ENCODE assay signal across 29 cellular contexts in genomic region chr11:45662096-45662664, GRCh38. TPM values are rescaled to one million over a fixed set of nuclear protein-coding genes. Genes with fewer than 3 reads are reported as not detected.
DNase-seq lines count a peak whose midpoint lies in the region; ATAC-seq and TF ChIP-seq lines count a peak whose summit lies in the region.
"Had no signal": no experiment of that assay in that cellular context is flagged by ENCODE, and none has a peak within 500 bp of the region (broad histone marks: within the 10 kb centered on the region; RNA-seq: fewer than 3 reads in every experiment).

No MANE protein-coding gene starts in this region.

- DNase-seq in DMS 273 (lab: John Stamatoyannopoulos, UW; ENCODE audit: unreplicated experiment) = peak; percentile 50
- DNase-seq in DMS 273 treated with DMSO at 0.1 percent for 48 hours (lab: John Stamatoyannopoulos, UW) = no peak
- DNase-seq in HCT116 (ENCODE audit: low read depth, low spot score) = no peak
- peak in 1 of 10 donors; percentile 27 for DNase-seq in dorsolateral prefrontal cortex
- peak; percentile 38 for DNase-seq in posterior vena cava (ENCODE audit: low spot score)
- DNase-seq in GM10248 (ENCODE audit: extremely low spot score) = no peak
- no peak for DNase-seq in activated CD4-positive, alpha-beta T cell treated with anti-CD3 and anti-CD28 coated beads, Interleukin-2, amount 10 ng/mL, durations not matched to agents 24 days and 14 days
- DNase-seq in NCI-H187 treated with DMSO at 0.1 percent for 48 hours (lab: John Stamatoyannopoulos, UW) = no peak
- DNase-seq: activated CD8-positive, alpha-beta memory T cell treated with anti-CD3 and anti-CD28 coated beads, Interleukin-2, amount 50 U/mL, for 4 hours; AML-193; CD8-positive, alpha-beta memory T cell; heart right ventricle; left colon; natural killer cell; NCI-H748 treated with DMSO at 0.1 percent for 48 hours; psoas muscle; SHP77 treated with DMSO at 0.1 percent for 48 hours; small intestine; stimulated activated CD4-positive, alpha-beta T cell treated with anti-CD3 and anti-CD28 coated beads, Interleukin-2, amount 100 ng/mL, for 48 hours; stimulated activated naive CD4-positive, alpha-beta T cell; T-helper 1 cell had no signal

- H3K9ac ChIP-seq in HCT116 (ENCODE audit: low read length) = no peak overlapping the region

- peaks cover 4% of the 10 kb centered on the region for H3K4me1 Mint-ChIP-seq in activated CD4-positive, alpha-beta T cell treated with anti-CD3 and anti-CD28 coated beads, Interleukin-2, amount 10 ng/mL, durations not matched to agents 24 days and 14 days
- H3K4me1 Mint-ChIP-seq: activated T-helper 17 cell treated with anti-CD3 and anti-CD28 coated beads, Interleukin-2, amount 50 U/mL, for 72 hours had no signal

- H2AFZ ChIP-seq in HCT116 (ENCODE audit: low read depth, low read length, poor library complexity, severe bottlenecking) = no peak overlapping the region

- no peaks in the 10 kb centered on the region for H4K20me1 ChIP-seq in HCT116 (ENCODE audit: insufficient read depth)

- TF ChIP-seq CTCF in HCT116 (IDR thresholded peaks at IDR 0.05 in 2 of 3, conservative IDR thresholded peaks at IDR 0.05 in 1 of 3; ENCODE audit: borderline replicate concordance in 1 of 3, insufficient read depth in 1 of 3, low read depth in 2 of 3, low read length in 2 of 3) = no peak
- TF ChIP-seq CTCF in dorsolateral prefrontal cortex (IDR thresholded peaks at IDR 0.05 in 54 of 56, conservative IDR thresholded peaks at IDR 0.05 in 2 of 56; ENCODE audit: low read depth in 1 of 56, partially characterized antibody in 56 of 56) = no peak
- TF ChIP-seq CTCF in GM10248 (IDR thresholded peaks at IDR 0.05; ENCODE audit: control extremely low read depth, extremely low read depth, low read depth, missing control alignments) = no peak

- no peak for TF ChIP-seq POLR2A in HCT116 (IDR thresholded peaks at IDR 0.05; ENCODE audit: borderline replicate concordance, extremely low read depth, insufficient read depth, insufficient read length)

- H3K9me3 Mint-ChIP-seq in activated CD4-positive, alpha-beta T cell treated with anti-CD3 and anti-CD28 coated beads, Interleukin-2, amount 10 ng/mL, durations not matched to agents 24 days and 14 days = no peaks in the 10 kb centered on the region
- H3K9me3 Mint-ChIP-seq: activated T-helper 17 cell treated with anti-CD3 and anti-CD28 coated beads, Interleukin-2, amount 50 U/mL, for 72 hours; CD8-positive, alpha-beta memory T cell; natural killer cell had no signal

- H3K4me2 ChIP-seq in HCT116 (ENCODE audit: low read length) = 0 out of 2 replicates have a peak overlapping the region, but pooled peaks have one; percentile 6

- RAD21 ChIA-PET in HCT116 (lab: Charles Lee; ENCODE audit: low non-redundant PET in 1 of 2, low total read pairs in 2 of 2, uncharacterized antibody in 2 of 2, unreplicated experiment in 2 of 2) = no interaction called here

- ATAC-seq in HCT116 = no peak
- ATAC-seq: GM12878, heart right ventricle, left colon, natural killer cell, PC-3, psoas muscle had no signal

- H3K4me3 ChIP-seq in HCT116 (replicated peaks in 1 of 2; ENCODE audit: low read depth in 1 of 2, low read length in 2 of 2) = no peak overlapping the region
- H3K4me3 ChIP-seq in dorsolateral prefrontal cortex = peak overlapping the region in 55 of 59 donors; percentile 3 to 89 (median 76)
- H3K4me3 ChIP-seq: breast epithelium, GM12878, heart right ventricle, psoas muscle had no signal

- no peak overlapping the region for H3K4me3 Mint-ChIP-seq in activated CD4-positive, alpha-beta T cell treated with anti-CD3 and anti-CD28 coated beads, Interleukin-2, amount 10 ng/mL, durations not matched to agents 24 days and 14 days

- peaks cover 8% of the 10 kb centered on the region; the same call in 1 of the 2 replicates for H3K27me3 ChIP-seq in HCT116 (ENCODE audit: insufficient read depth, low read length)
- peaks cover 0 to 5% (median 0%) of the 10 kb centered on the region in 45 donors for H3K27me3 ChIP-seq in dorsolateral prefrontal cortex

- H3K27ac ChIP-seq in HCT116 (ENCODE audit: low read depth, low read length) (no peak overlapping the region), dorsolateral prefrontal cortex (peak overlapping the region in 38 of 59 donors; percentile 6 to 94 (median 72))
- H3K27ac ChIP-seq: 22Rv1, breast epithelium, epithelial cell of prostate, psoas muscle, thoracic aorta had no signal

- BruUV-seq in HCT116 (replicated peaks; lab: Mats Ljungman, UMichigan) = no TSS peak

- intact Hi-C loops in HCT116 (cut with micrococcal nuclease) (no loop called here), dorsolateral prefrontal cortex (cut with DNase I) (loop anchor here in 1 of 2 donors (5.0 kb wide), 1 partner anchor 185 kb away; the partner anchor contains the start of gene CRY2), posterior vena cava (cut with DNase I) (no loop called here)
- intact Hi-C loops in activated CD4-positive, alpha-beta T cell treated with anti-CD3 and anti-CD28 coated beads, Interleukin-2, amount 10 ng/mL, durations not matched to agents 24 days and 14 days (cut with micrococcal nuclease) = no loop called here

- POLR2A ChIA-PET in HCT116 (lab: Charles Lee) = interaction anchor here (0.6 kb wide), 1 partner anchor 638 kb away, joined by 3 read pairs; no protein-coding TSS in a partner anchor
- POLR2A ChIA-PET in GM10248 (lab: Yijun Ruan, JAX) = no interaction called here

- H3K27me3 Mint-ChIP-seq in activated CD4-positive, alpha-beta T cell treated with anti-CD3 and anti-CD28 coated beads, Interleukin-2, amount 10 ng/mL, durations not matched to agents 24 days and 14 days = peaks cover 53% of the 10 kb centered on the region

- CTCF ChIA-PET in HCT116 (lab: Charles Lee) = interaction anchor here (1.8 kb wide), 1 partner anchor 110 kb away, joined by 5 read pairs; no protein-coding TSS in a partner anchor
- CTCF ChIA-PET in GM10248 (lab: Yijun Ruan, JAX) = no interaction called here

- peaks cover 3 to 18% of the 10 kb centered on the region in 2 experiments; a peak in 2 of 4 replicates for H3K4me1 ChIP-seq in HCT116 (ENCODE audit: control insufficient read depth in 1 of 2, insufficient read depth in 2 of 2, low read length in 2 of 2)

- no peaks in the 10 kb centered on the region for H3K36me3 ChIP-seq in HCT116 (ENCODE audit: control insufficient read depth in 1 of 2, insufficient read depth in 2 of 2, low read length in 2 of 2)
- H3K36me3 ChIP-seq: breast epithelium, heart right ventricle, thoracic aorta had no signal

- no peaks in the 10 kb centered on the region for H3K9me3 ChIP-seq in HCT116 (ENCODE audit: control insufficient read depth in 1 of 2, insufficient read depth in 1 of 2, low read depth in 1 of 2, low read length in 2 of 2)
- H3K9me3 ChIP-seq: breast epithelium, heart right ventricle, psoas muscle, thoracic aorta had no signal

- H3K79me2 ChIP-seq in HCT116 (ENCODE audit: insufficient read depth, low read length) = no peaks in the 10 kb centered on the region

- no peaks in the 10 kb centered on the region for H3K36me3 Mint-ChIP-seq in activated CD4-positive, alpha-beta T cell treated with anti-CD3 and anti-CD28 coated beads, Interleukin-2, amount 10 ng/mL, durations not matched to agents 24 days and 14 days (ENCODE audit: low read depth)
- H3K36me3 Mint-ChIP-seq: CD8-positive, alpha-beta memory T cell; natural killer cell had no signal

- no peaks in the 10 kb centered on the region for H3K9me2 ChIP-seq in HCT116 (ENCODE audit: insufficient read depth)

- no peak for TF ChIP-seq RAD21 in HCT116 (IDR thresholded peaks at IDR 0.05; ENCODE audit: low read depth)

- no peak overlapping the region for H3K27ac Mint-ChIP-seq in activated CD4-positive, alpha-beta T cell treated with anti-CD3 and anti-CD28 coated beads, Interleukin-2, amount 10 ng/mL, durations not matched to agents 24 days and 14 days
- H3K27ac Mint-ChIP-seq: activated T-helper 17 cell treated with anti-CD3 and anti-CD28 coated beads, Interleukin-2, amount 50 U/mL, for 72 hours; CD8-positive, alpha-beta memory T cell; natural killer cell had no signal

TF ChIP-seq in HCT116, 20 proteins besides CTCF, POLR2A, EP300 and RAD21 (continues in another document):
- TF ChIP-seq JUND (IDR thresholded peaks at IDR 0.05) (no peak), SIN3A (IDR thresholded peaks at IDR 0.05; ENCODE audit: low read depth) (no peak), SRF (IDR thresholded peaks at IDR 0.05; ENCODE audit: low read depth) (no peak), CBX3 (IDR thresholded peaks at IDR 0.05; ENCODE audit: low read depth) (no peak), EGR1 (IDR thresholded peaks at IDR 0.05; ENCODE audit: low read depth) (no peak), ZFX (IDR thresholded peaks at IDR 0.05) (no peak), ZNF274 (IDR thresholded peaks at IDR 0.05; ENCODE audit: low read depth, low read length) (no peak)
- TF ChIP-seq, protein P1, sequence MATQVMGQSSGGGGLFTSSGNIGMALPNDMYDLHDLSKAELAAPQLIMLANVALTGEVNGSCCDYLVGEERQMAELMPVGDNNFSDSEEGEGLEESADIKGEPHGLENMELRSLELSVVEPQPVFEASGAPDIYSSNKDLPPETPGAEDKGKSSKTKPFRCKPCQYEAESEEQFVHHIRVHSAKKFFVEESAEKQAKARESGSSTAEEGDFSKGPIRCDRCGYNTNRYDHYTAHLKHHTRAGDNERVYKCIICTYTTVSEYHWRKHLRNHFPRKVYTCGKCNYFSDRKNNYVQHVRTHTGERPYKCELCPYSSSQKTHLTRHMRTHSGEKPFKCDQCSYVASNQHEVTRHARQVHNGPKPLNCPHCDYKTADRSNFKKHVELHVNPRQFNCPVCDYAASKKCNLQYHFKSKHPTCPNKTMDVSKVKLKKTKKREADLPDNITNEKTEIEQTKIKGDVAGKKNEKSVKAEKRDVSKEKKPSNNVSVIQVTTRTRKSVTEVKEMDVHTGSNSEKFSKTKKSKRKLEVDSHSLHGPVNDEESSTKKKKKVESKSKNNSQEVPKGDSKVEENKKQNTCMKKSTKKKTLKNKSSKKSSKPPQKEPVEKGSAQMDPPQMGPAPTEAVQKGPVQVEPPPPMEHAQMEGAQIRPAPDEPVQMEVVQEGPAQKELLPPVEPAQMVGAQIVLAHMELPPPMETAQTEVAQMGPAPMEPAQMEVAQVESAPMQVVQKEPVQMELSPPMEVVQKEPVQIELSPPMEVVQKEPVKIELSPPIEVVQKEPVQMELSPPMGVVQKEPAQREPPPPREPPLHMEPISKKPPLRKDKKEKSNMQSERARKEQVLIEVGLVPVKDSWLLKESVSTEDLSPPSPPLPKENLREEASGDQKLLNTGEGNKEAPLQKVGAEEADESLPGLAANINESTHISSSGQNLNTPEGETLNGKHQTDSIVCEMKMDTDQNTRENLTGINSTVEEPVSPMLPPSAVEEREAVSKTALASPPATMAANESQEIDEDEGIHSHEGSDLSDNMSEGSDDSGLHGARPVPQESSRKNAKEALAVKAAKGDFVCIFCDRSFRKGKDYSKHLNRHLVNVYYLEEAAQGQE (IDR thresholded peaks at IDR 0.05; ENCODE audit: low read depth) = no peak

RNA-seq across cellular contexts. Expression of gene CHST1, which starts 3.2 kb away (rescaled TPM):
- 0.69 TPM for total RNA-seq in HCT116 (2021; ENCODE audit: unreplicated experiment)
- 0.55 and 0.65 TPM in 2 replicates for polyA plus RNA-seq in HCT116 (2012)
- total RNA-seq in dorsolateral prefrontal cortex = 100 to 1,000 TPM in 61 of 120 experiments, 10 to 100 TPM in 59; 51.7 to 159 (median 100) TPM
- 1 to 10 TPM; 3.3 to 5.2 TPM for total RNA-seq in posterior vena cava
- 0.28 and 0.36 TPM in 2 replicates for total RNA-seq in activated CD4-positive, alpha-beta T cell treated with anti-CD3 and anti-CD28 coated beads, Interleukin-2, amount 10 ng/mL, durations not matched to agents 24 days and 14 days
- total RNA-seq: activated T-helper 17 cell treated with anti-CD3 and anti-CD28 coated beads, Interleukin-2, amount 50 U/mL, for 72 hours; GM12878; MCF 10A; natural killer cell; PC-3 had no signal
- polyA plus RNA-seq: CD8-positive, alpha-beta memory T cell; GM12878 had no signal

Comparison
In these comparisons a context has a peak if more than half of its experiments do, and no peak if none do; other contexts are left out.
1. DNase-seq: peak in DMS 273 (single experiment) and posterior vena cava (single experiment); none in DMS 273 treated with DMSO at 0.1 percent for 48 hours (single experiment), HCT116 (single experiment), GM10248 (single experiment), activated CD4-positive, alpha-beta T cell treated with anti-CD3 and anti-CD28 coated beads, Interleukin-2, amount 10 ng/mL, durations not matched to agents 24 days and 14 days (single experiment) and NCI-H187 treated with DMSO at 0.1 percent for 48 hours (single experiment).
2. H3K4me3 ChIP-seq: peak in dorsolateral prefrontal cortex (55 of 59); none in HCT116 (0 of 2).
3. RNA of gene CHST1, which starts 3.2 kb away (total RNA-seq): 51.7 to 159 TPM in dorsolateral prefrontal cortex; 3.3 to 5.2 TPM in posterior vena cava, 0.69 TPM in HCT116 (single experiment) and 0.28 to 0.36 TPM in activated CD4-positive, alpha-beta T cell treated with anti-CD3 and anti-CD28 coated beads, Interleukin-2, amount 10 ng/mL, durations not matched to agents 24 days and 14 days; every median in the first group is over 4 times any median in the second.